Comparison of ENCODE assay signal across 29 cellular contexts in the genomic region with DNA sequence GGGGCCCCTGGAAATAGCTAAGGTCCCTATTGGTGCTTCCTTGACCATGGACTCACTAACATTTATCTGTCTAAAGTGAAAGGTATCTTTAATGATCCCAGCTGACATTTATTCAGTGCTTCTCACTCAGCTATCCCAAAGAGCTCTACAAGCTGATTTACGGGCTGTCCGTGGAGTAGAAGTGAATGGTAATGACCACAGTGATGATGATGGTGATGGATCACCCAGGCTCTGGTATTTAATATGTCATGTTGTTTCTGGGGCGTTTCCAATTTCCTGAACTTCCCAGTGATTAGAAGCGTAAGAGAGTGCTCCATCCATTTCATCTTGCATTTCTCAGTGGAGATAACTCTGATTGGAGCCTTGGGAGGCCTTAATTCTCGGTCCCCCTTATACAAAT.
"Had no signal": no experiment of that assay in that cellular context is flagged by ENCODE, and none has a peak within 500 bp of the region (broad histone marks: within the 10 kb centered on the region; RNA-seq: fewer than 3 reads in every experiment).

No MANE protein-coding gene starts in this region.

- ATAC-seq: body of pancreas; mucosa of descending colon; natural killer cell treated with Interleukin-12 subunit alpha and Interleukin-12 subunit beta and Interleukin-15 and Interleukin-18, amount 100 ng/mL, for 72 hours; right lobe of liver; stimulated activated naive CD8-positive, alpha-beta T cell treated with anti-CD3 and anti-CD28 coated beads, Interleukin-15, Interleukin-2, amounts not matched to agents 100 U/mL and 50 U/mL, for 24 hours; upper lobe of right lung had no signal

- H3K9me3 ChIP-seq: adrenal gland, body of pancreas, colonic mucosa, mucosa of descending colon, neutrophil, right lobe of liver, thyroid gland, upper lobe of right lung had no signal

- DNase-seq: activated CD4-positive, alpha-beta T cell treated with anti-CD3 and anti-CD28 coated beads for 4 hours; activated CD4-positive, alpha-beta T cell treated with anti-CD3 and anti-CD28 coated beads, Interleukin-2, amount 50 U/mL, for 4 hours; activated CD4-positive, CD25-positive, alpha-beta regulatory T cell; activated effector memory CD4-positive, alpha-beta T cell treated with Interleukin-2 at 50 U/mL for 16 hours; activated naive CD4-positive, alpha-beta T cell treated with Interleukin-2 at 50 U/mL for 16 hours; activated T-cell treated with anti-CD3 and anti-CD28 coated beads for 4 hours; adrenal gland; aorta; body of pancreas; cerebellar nuclear complex; colonic mucosa; dorsolateral prefrontal cortex; effector memory CD4-positive, alpha-beta T cell; erythroblast; left ventricle myocardium superior; mucosa of descending colon; right lobe of liver; stimulated activated CD4-positive, alpha-beta T cell treated with anti-CD3 and anti-CD28 coated beads, Interleukin-12 subunit alpha, Interleukin-12 subunit beta, amount 100 ng/mL, for 4 hours; stimulated activated CD4-positive, alpha-beta T cell treated with anti-CD3 and anti-CD28 coated beads, Interleukin-4, amount 100 ng/mL, for 1 hour; stimulated activated naive CD8-positive, alpha-beta T cell treated with anti-CD3 and anti-CD28 coated beads, Interleukin-15, Interleukin-2, amounts not matched to agents 100 U/mL and 50 U/mL, for 24 hours; T-helper 1 cell; thyroid gland; upper lobe of right lung had no signal

- H3K4me3 ChIP-seq: adrenal gland, body of pancreas, cardiac muscle cell, colonic mucosa, dorsolateral prefrontal cortex, mucosa of descending colon, right lobe of liver, skin epidermis, thyroid gland, upper lobe of right lung had no signal

- H3K36me3 Mint-ChIP-seq: activated naive CD8-positive, alpha-beta T cell had no signal

- H3K9me3 Mint-ChIP-seq: T-helper 2 cell treated with Interferon-gamma antibody and Interleukin-4, amounts not matched to agents 5 μg/mL and 100 μg/mL, for 36 hours had no signal

- H3K27ac ChIP-seq: adrenal gland, body of pancreas, cardiac muscle cell, colonic mucosa, dorsolateral prefrontal cortex, neutrophil, right lobe of liver, thyroid gland, upper lobe of right lung had no signal

- H3K4me1 ChIP-seq: adrenal gland, body of pancreas, colonic mucosa, right lobe of liver, thyroid gland, upper lobe of right lung had no signal

- H3K27ac Mint-ChIP-seq: activated naive CD8-positive, alpha-beta T cell; natural killer cell treated with Interleukin-12 subunit alpha and Interleukin-12 subunit beta and Interleukin-15 and Interleukin-18, amount 100 ng/mL, for 72 hours; T-helper 2 cell treated with Interferon-gamma antibody and Interleukin-4, amounts not matched to agents 5 μg/mL and 100 μg/mL, for 36 hours had no signal

- H3K27me3 ChIP-seq: adrenal gland, body of pancreas, cardiac muscle cell, colonic mucosa, neutrophil, right lobe of liver, thyroid gland, upper lobe of right lung had no signal

- H3K36me3 ChIP-seq: adrenal gland, cardiac muscle cell, colonic mucosa, neutrophil, right lobe of liver, thyroid gland, upper lobe of right lung had no signal

- H3K4me3 Mint-ChIP-seq: activated naive CD8-positive, alpha-beta T cell; natural killer cell treated with Interleukin-12 subunit alpha and Interleukin-12 subunit beta and Interleukin-15 and Interleukin-18, amount 100 ng/mL, for 72 hours; T-helper 2 cell treated with Interferon-gamma antibody and Interleukin-4, amounts not matched to agents 5 μg/mL and 100 μg/mL, for 36 hours had no signal
